ENCODE assay signal across 9 cellular contexts in the genomic region with DNA sequence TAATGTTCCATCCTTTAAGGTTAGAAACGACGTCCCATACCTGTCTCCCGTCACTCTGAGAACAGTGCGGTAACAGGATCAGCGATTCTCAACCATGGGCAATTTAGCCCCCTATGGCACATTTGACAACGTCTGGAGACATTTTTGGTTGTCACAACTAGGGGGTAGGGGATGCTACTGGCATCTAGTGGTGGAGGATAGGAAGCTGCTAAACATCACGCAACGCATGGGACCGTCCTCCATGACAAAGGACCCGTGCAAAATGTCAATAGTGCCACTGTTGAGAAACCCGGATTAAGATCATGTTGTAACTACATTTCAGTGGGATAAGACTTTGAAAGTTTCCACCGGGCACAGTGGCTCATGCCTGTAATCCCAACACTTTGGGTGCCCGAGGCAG.
DNase-seq lines count a peak whose midpoint lies in the region; ATAC-seq lines count a peak whose summit lies in the region.
"Had no signal": no experiment of that assay in that cellular context is flagged by ENCODE, and none has a peak within 500 bp of the region (broad histone marks: within the 10 kb centered on the region; RNA-seq: fewer than 3 reads in every experiment).

No MANE protein-coding gene starts in this region.

- H3K27ac Mint-ChIP-seq in effector memory CD8-positive, alpha-beta T cell: no peak overlapping the region
- H3K27ac Mint-ChIP-seq in T-helper 2 cell treated with Interferon-gamma antibody and Interleukin-4, amounts not matched to agents 5 μg/mL and 100 μg/mL, for 36 hours: no peak overlapping the region

- H3K27me3 Mint-ChIP-seq in effector memory CD8-positive, alpha-beta T cell: no peaks in the 10 kb centered on the region
- peaks cover 3% of the 10 kb centered on the region for H3K27me3 Mint-ChIP-seq in T-helper 2 cell treated with Interferon-gamma antibody and Interleukin-4, amounts not matched to agents 5 μg/mL and 100 μg/mL, for 36 hours (ENCODE audit: low read depth)

- H3K4me1 Mint-ChIP-seq in effector memory CD8-positive, alpha-beta T cell (ENCODE audit: low read depth in 2 of 2): peaks cover 9 to 10% of the 10 kb centered on the region in 2 donors
- H3K4me1 Mint-ChIP-seq in T-helper 2 cell treated with Interferon-gamma antibody and Interleukin-4, amounts not matched to agents 5 μg/mL and 100 μg/mL, for 36 hours (ENCODE audit: low read depth): peaks cover 8% of the 10 kb centered on the region

- H3K36me3 Mint-ChIP-seq in effector memory CD8-positive, alpha-beta T cell (ENCODE audit: insufficient read depth): peaks cover 12% of the 10 kb centered on the region
- peaks cover 13% of the 10 kb centered on the region for H3K36me3 Mint-ChIP-seq in T-helper 2 cell treated with Interferon-gamma antibody and Interleukin-4, amounts not matched to agents 5 μg/mL and 100 μg/mL, for 36 hours (ENCODE audit: low read depth)

- no peaks in the 10 kb centered on the region for H3K9me3 Mint-ChIP-seq in effector memory CD8-positive, alpha-beta T cell
- H3K9me3 Mint-ChIP-seq in T-helper 2 cell treated with Interferon-gamma antibody and Interleukin-4, amounts not matched to agents 5 μg/mL and 100 μg/mL, for 36 hours: no peaks in the 10 kb centered on the region

- DNase-seq in NCI-H345 (lab: John Stamatoyannopoulos, UW): peak; percentile 7
- DNase-seq in NCI-H345 treated with DMSO at 0.1 percent for 48 hours (lab: John Stamatoyannopoulos, UW; ENCODE audit: unreplicated experiment): no peak
- peak; percentile 20 for DNase-seq in OCI-M1 (lab: John Stamatoyannopoulos, UW)
- peak in 2 of 3 experiments; percentile 6 to 14 for DNase-seq in effector memory CD8-positive, alpha-beta T cell
- peak; percentile 20 for DNase-seq in retina
- DNase-seq in T-helper 2 cell treated with Interferon-gamma antibody and Interleukin-4, amounts not matched to agents 5 μg/mL and 100 μg/mL, for 36 hours (ENCODE audit: low spot score): no peak
- no peak for DNase-seq in DMS79 treated with DMSO at 0.1 percent for 48 hours (lab: John Stamatoyannopoulos, UW)
- DNase-seq: left cardiac atrium had no signal

- no peak for ATAC-seq in effector memory CD8-positive, alpha-beta T cell (replicated peaks)
- no peak for ATAC-seq in HG02840 (IDR thresholded peaks at IDR 0.05; ENCODE audit: low FRiP score, unreplicated experiment)
- ATAC-seq: left cardiac atrium had no signal

- H3K4me3 Mint-ChIP-seq in effector memory CD8-positive, alpha-beta T cell: no peak overlapping the region
- no peak overlapping the region for H3K4me3 Mint-ChIP-seq in T-helper 2 cell treated with Interferon-gamma antibody and Interleukin-4, amounts not matched to agents 5 μg/mL and 100 μg/mL, for 36 hours

Comparison
In these comparisons a context has a peak if more than half of its experiments do, and no peak if none do; other contexts are left out.
1. DNase-seq: peak in NCI-H345 (single experiment), OCI-M1 (single experiment), effector memory CD8-positive, alpha-beta T cell (2 of 3) and retina (single experiment); none in NCI-H345 treated with DMSO at 0.1 percent for 48 hours (single experiment), T-helper 2 cell treated with Interferon-gamma antibody and Interleukin-4, amounts not matched to agents 5 μg/mL and 100 μg/mL, for 36 hours (single experiment) and DMS79 treated with DMSO at 0.1 percent for 48 hours (single experiment).